ENCODE assay signal across 13 cellular contexts in genomic region chr21:29033871-29034270, GRCh38.
"Had no signal": no experiment of that assay in that cellular context is flagged by ENCODE, and none has a peak within 500 bp of the region (broad histone marks: within the 10 kb centered on the region; RNA-seq: fewer than 3 reads in every experiment).

No MANE protein-coding gene starts in this region.

- H3K27ac Mint-ChIP-seq: activated CD4-positive, alpha-beta T cell treated with anti-CD3 and anti-CD28 coated beads, Interleukin-2, amount 10 ng/mL, durations not matched to agents 24 days and 14 days had no signal

- H3K27me3 ChIP-seq: colonic mucosa, gastroesophageal sphincter, neutrophil, sigmoid colon, stomach, vagina had no signal

- H3K4me3 ChIP-seq: colonic mucosa, gastroesophageal sphincter, prostate gland, sigmoid colon, stomach, vagina had no signal

- DNase-seq: activated CD4-positive, alpha-beta T cell treated with anti-CD3 and anti-CD28 coated beads, Interleukin-2, amount 10 ng/mL, durations not matched to agents 24 days and 14 days; colonic mucosa; effector CD8-positive, alpha-beta T cell; left ventricle myocardium superior; sigmoid colon; stimulated activated CD4-positive, alpha-beta T cell treated with anti-CD3 and anti-CD28 coated beads, Interleukin-2, amount 100 ng/mL, for 24 hours; stomach; T1000; WERI-Rb-1 had no signal

- H3K27me3 Mint-ChIP-seq: activated CD4-positive, alpha-beta T cell treated with anti-CD3 and anti-CD28 coated beads, Interleukin-2, amount 10 ng/mL, durations not matched to agents 24 days and 14 days had no signal

- H3K9me3 Mint-ChIP-seq: activated CD4-positive, alpha-beta T cell treated with anti-CD3 and anti-CD28 coated beads, Interleukin-2, amount 10 ng/mL, durations not matched to agents 24 days and 14 days had no signal

- H3K9me3 ChIP-seq: colonic mucosa, gastroesophageal sphincter, neutrophil, prostate gland, sigmoid colon, stomach, vagina had no signal

- H3K4me1 ChIP-seq: colonic mucosa, prostate gland, sigmoid colon, stomach, vagina had no signal

- ATAC-seq: gastroesophageal sphincter, left ventricle myocardium superior had no signal

- H3K27ac ChIP-seq: colonic mucosa, gastroesophageal sphincter, neutrophil, sigmoid colon, stomach, vagina, WERI-Rb-1 had no signal

- H3K4me3 Mint-ChIP-seq: activated CD4-positive, alpha-beta T cell treated with anti-CD3 and anti-CD28 coated beads, Interleukin-2, amount 10 ng/mL, durations not matched to agents 24 days and 14 days had no signal
